In the genomic region with DNA sequence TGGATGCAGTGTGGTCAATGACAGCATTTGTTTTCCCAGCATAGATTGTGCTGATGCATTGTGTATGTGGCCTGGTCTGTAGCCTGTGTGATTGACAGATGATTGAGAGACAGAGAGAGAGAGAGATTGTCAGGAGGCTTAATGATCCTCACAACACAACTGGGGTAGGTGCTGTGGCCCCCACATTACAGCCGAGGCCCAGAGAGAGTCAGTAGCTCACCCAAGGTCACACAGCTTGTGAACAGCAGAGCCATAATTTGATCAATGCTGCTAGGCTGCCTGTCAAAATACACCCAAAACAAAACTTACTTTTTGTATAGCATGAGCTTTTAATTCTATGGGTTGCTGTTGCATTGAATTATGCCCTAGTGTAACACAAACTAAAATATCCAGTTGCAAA, we compare ENCODE assay signal across 19 cellular contexts. TPM values are rescaled to one million over a fixed set of nuclear protein-coding genes. Genes with fewer than 3 reads are reported as not detected.
DNase-seq lines count a peak whose midpoint lies in the region; ATAC-seq, FAIRE-seq and TF ChIP-seq lines count a peak whose summit lies in the region.
"Had no signal": no experiment of that assay in that cellular context is flagged by ENCODE, and none has a peak within 500 bp of the region (broad histone marks: within the 10 kb centered on the region; RNA-seq: fewer than 3 reads in every experiment).

No MANE protein-coding gene starts in this region.

- CTCF ChIA-PET in K562 (lab: Yijun Ruan, JAX; ENCODE audit: low intra/inter-chr PET ratio), result interaction anchor here (0.6 kb wide), 1 partner anchor 242 kb away, joined by 3 read pairs; no protein-coding TSS in a partner anchor

- H3K4me3 Mint-ChIP-seq in GM23338 (no peak overlapping the region), progenitor cell of endocrine pancreas (ENCODE audit: low read depth) (peak overlapping the region; percentile 0)
- H3K4me3 Mint-ChIP-seq: B cell; CD8-positive, alpha-beta T cell had no signal

- no TSS peak for BruUV-seq in K562 (replicated peaks; lab: Mats Ljungman, UMichigan)

- POLR2A ChIA-PET in K562 (lab: Yijun Ruan, JAX), result interaction anchor here (0.7 to 1.0 kb wide), 2 partner anchors 26 to 216 kb away, joined by 3 read pairs; no protein-coding TSS in a partner anchor

- TF ChIP-seq CTCF in 22Rv1 (IDR thresholded peaks at IDR 0.05) (no peak), GM23338 (conservative IDR thresholded peaks at IDR 0.05; ENCODE audit: low read depth in 2 of 2) (no peak), K562 (IDR thresholded peaks at IDR 0.05 in 2 of 3, conservative IDR thresholded peaks at IDR 0.05 in 1 of 3; ENCODE audit: insufficient read depth in 2 of 3, low read depth in 1 of 3, low read length in 3 of 3) (no peak), progenitor cell of endocrine pancreas (IDR thresholded peaks at IDR 0.05; ENCODE audit: unreplicated experiment) (no peak), smooth muscle cell (IDR thresholded peaks at IDR 0.05; ENCODE audit: borderline replicate concordance, insufficient read depth, poor library complexity, severe bottlenecking) (no peak)

- TF ChIP-seq EP300 in K562 (IDR thresholded peaks at IDR 0.05; ENCODE audit: low read length), result no peak

- peaks cover 7% of the 10 kb centered on the region; the same call in 1 of the 2 replicates for H3K9me2 ChIP-seq in GM23338 (ENCODE audit: insufficient read depth)

- H3K9ac ChIP-seq in K562 (ENCODE audit: insufficient read depth in 1 of 2, low read depth in 2 of 2, low read length in 2 of 2) (no peak overlapping the region), smooth muscle cell (ENCODE audit: low read depth) (no peak overlapping the region)
- H3K9ac ChIP-seq: BLaER1 treated with 17β-estradiol and CSF1 and Interleukin-3, amounts not matched to agents 10 nM and 100 nM; KMS-11 had no signal

- H3K27ac Mint-ChIP-seq in GM23338 (no peak overlapping the region), progenitor cell of endocrine pancreas (peak overlapping the region; percentile 17)
- H3K27ac Mint-ChIP-seq: B cell; CD8-positive, alpha-beta T cell had no signal

- 88% methylated on average over 1 of the region's 1 CpG for WGBS in K562 (ENCODE audit: insufficient coverage, low coverage, missing lambda C conversion rate)
- WGBS in smooth muscle cell (ENCODE audit: low lambda C conversion rate), result 100% methylated on average over 1 of the region's 1 CpG

- H3K4me1 Mint-ChIP-seq in GM23338 (peaks cover 24% of the 10 kb centered on the region), progenitor cell of endocrine pancreas (ENCODE audit: low read depth) (peaks cover 41% of the 10 kb centered on the region)

- H3K9me3 Mint-ChIP-seq in GM23338 (peaks cover 17% of the 10 kb centered on the region), progenitor cell of endocrine pancreas (ENCODE audit: low read depth) (peaks cover 17% of the 10 kb centered on the region)

- H3F3A ChIP-seq in GM23338 (replicated peaks; ENCODE audit: low read depth) (no peaks in the 10 kb centered on the region), smooth muscle cell (ENCODE audit: low read depth) (peaks cover 5% of the 10 kb centered on the region)

- H3K27me3 Mint-ChIP-seq in GM23338 (ENCODE audit: insufficient read depth, low read depth, poor library complexity) (peaks cover 1% of the 10 kb centered on the region), progenitor cell of endocrine pancreas (no peaks in the 10 kb centered on the region)

- H2AFZ ChIP-seq in GM23338 (peak overlapping the region; percentile 72), K562 (ENCODE audit: low read depth, low read length) (no peak overlapping the region), smooth muscle cell (ENCODE audit: low read depth) (no peak overlapping the region)

- no peaks in the 10 kb centered on the region for H4K20me1 ChIP-seq in GM23338 (replicated peaks; ENCODE audit: insufficient read depth)
- H4K20me1 ChIP-seq in K562 (replicated peaks; ENCODE audit: control insufficient read depth, insufficient read depth, low read length), result no peaks in the 10 kb centered on the region
- H4K20me1 ChIP-seq in smooth muscle cell (ENCODE audit: low read depth), result no peaks in the 10 kb centered on the region
- H4K20me1 ChIP-seq: BLaER1 treated with 17β-estradiol and CSF1 and Interleukin-3, amounts not matched to agents 10 nM and 100 nM had no signal

- intact Hi-C loops in K562 (cut with micrococcal nuclease), result no loop called here

- H3K36me3 Mint-ChIP-seq in GM23338 (ENCODE audit: low read depth), result peaks cover 17% of the 10 kb centered on the region
- peaks cover 10% of the 10 kb centered on the region for H3K36me3 Mint-ChIP-seq in progenitor cell of endocrine pancreas (ENCODE audit: insufficient read depth)
- H3K36me3 Mint-ChIP-seq: CD8-positive, alpha-beta T cell had no signal

- no peaks in the 10 kb centered on the region; the same call in 1 of the 2 replicates for H3K9me3 ChIP-seq in K562 (replicated peaks; ENCODE audit: control insufficient read depth, insufficient read depth, low read depth, low read length)
- no peaks in the 10 kb centered on the region for H3K9me3 ChIP-seq in smooth muscle cell (replicated peaks; ENCODE audit: low read depth)

- no peak for TF ChIP-seq POLR2A in K562 (conservative IDR thresholded peaks at IDR 0.05)

- peaks cover 20% of the 10 kb centered on the region for H3K4me1 ChIP-seq in GM23338 (ENCODE audit: insufficient read depth)
- H3K4me1 ChIP-seq in K562 (replicated peaks in 1 of 2; ENCODE audit: control insufficient read depth in 2 of 2, insufficient read depth in 2 of 2, low read length in 2 of 2), result peaks cover 12 to 23% of the 10 kb centered on the region in 2 experiments; a peak in 4 of 5 replicates
- H3K4me1 ChIP-seq in smooth muscle cell (ENCODE audit: low read depth), result no peaks in the 10 kb centered on the region

- no peaks in the 10 kb centered on the region for H3K9me1 ChIP-seq in K562 (ENCODE audit: control insufficient read depth, insufficient read depth, low read length)

- no peak overlapping the region for H3K4me3 ChIP-seq in GM23338
- no peak overlapping the region for H3K4me3 ChIP-seq in K562
- no peak overlapping the region for H3K4me3 ChIP-seq in smooth muscle cell
- H3K4me3 ChIP-seq: BLaER1 treated with 17β-estradiol and CSF1 and Interleukin-3, amounts not matched to agents 10 nM and 100 nM had no signal

- TF ChIP-seq RAD21 in K562 (CRISPR knock-in tag; conservative IDR thresholded peaks at IDR 0.05 in 1 of 2, IDR thresholded peaks at IDR 0.05 in 1 of 2), result no peak

- in situ Hi-C loops in K562 (cut with MboI), result no loop called here

- peaks cover 10% of the 10 kb centered on the region; the same call in 1 of the 2 replicates for H3K36me3 ChIP-seq in GM23338 (ENCODE audit: insufficient read depth)
- no peaks in the 10 kb centered on the region for H3K36me3 ChIP-seq in K562 (ENCODE audit: control insufficient read depth, insufficient read depth, low read length)
- no peaks in the 10 kb centered on the region for H3K36me3 ChIP-seq in smooth muscle cell (ENCODE audit: low read depth)

- 0 out of 2 replicates have a peak overlapping the region, but pooled peaks have one; percentile 36 for H3K27ac ChIP-seq in 22Rv1
- H3K27ac ChIP-seq in GM23338 (ENCODE audit: low read depth), result no peak overlapping the region
- no peak overlapping the region for H3K27ac ChIP-seq in K562 (ENCODE audit: extremely low read depth, low read depth, low read length)
- H3K27ac ChIP-seq in smooth muscle cell (ENCODE audit: low read depth), result no peak overlapping the region
- H3K27ac ChIP-seq: BLaER1 treated with 17β-estradiol and CSF1 and Interleukin-3, amounts not matched to agents 10 nM and 100 nM; KMS-11 had no signal

- H3K4me2 ChIP-seq in GM23338 (no peak overlapping the region), K562 (ENCODE audit: insufficient read depth, low read length) (no peak overlapping the region), smooth muscle cell (no peak overlapping the region)
- H3K4me2 ChIP-seq: KMS-11 had no signal

- ATAC-seq in GM23338, result no peak
- ATAC-seq in K562, result no peak
- no peak for ATAC-seq in GM21723 (IDR thresholded peaks at IDR 0.05; ENCODE audit: unreplicated experiment)
- ATAC-seq: CD8-positive, alpha-beta T cell; HCT116 had no signal

- H3K79me2 ChIP-seq in GM23338 (replicated peaks; ENCODE audit: insufficient read depth) (no peaks in the 10 kb centered on the region), K562 (ENCODE audit: control insufficient read depth, insufficient read depth, low read length) (no peaks in the 10 kb centered on the region), smooth muscle cell (ENCODE audit: low read depth) (no peaks in the 10 kb centered on the region)

- FAIRE-seq in K562 (lab: Jason Lieb, UNC), result no peak
- FAIRE-seq: D721Med, G401.6, GM12891, GM19239 had no signal

- no peak for DNase-seq in GM23338 (ENCODE audit: low spot score)
- no peak for DNase-seq in K562 (ENCODE audit: extremely low read depth in 1 of 4, low spot score in 3 of 4)
- no peak for DNase-seq in progenitor cell of endocrine pancreas (ENCODE audit: low spot score, unreplicated experiment)
- DNase-seq in smooth muscle cell (lab: John Stamatoyannopoulos, UW; ENCODE audit: unreplicated experiment), result no peak
- no peak for DNase-seq in cerebellar cortex (ENCODE audit: low spot score)
- DNase-seq: 8988T; CD8-positive, alpha-beta T cell; GOT3; H7 had no signal

- H3K27me3 ChIP-seq in GM23338 (ENCODE audit: insufficient read depth), result no peaks in the 10 kb centered on the region
- peaks cover 0 to 4% of the 10 kb centered on the region in 2 experiments; a peak in 1 of 5 replicates for H3K27me3 ChIP-seq in K562 (ENCODE audit: control insufficient read depth in 2 of 2, insufficient read depth in 2 of 2, low read length in 2 of 2)
- H3K27me3 ChIP-seq in smooth muscle cell (ENCODE audit: low read depth), result no peaks in the 10 kb centered on the region

RNA-seq across cellular contexts. Expression of gene ETS2, which starts 20.2 kb away (rescaled TPM):
- 35.5 and 36.8 TPM in 2 replicates for total RNA-seq in GM23338 (2014; rRNA removed; shearing (Covaris generic))
- 17.9 and 19.5 TPM in 2 replicates for polyA plus RNA-seq in GM23338 (2016; fragmentation: Nextera tagmentation; extraction: Ambion mirVana)
- total RNA-seq in K562 (2011; cell fraction: chromatin; rRNA removed; ENCODE audit: low replicate concordance), result 11.0 and 16.7 TPM in 2 replicates
- total RNA-seq in K562 (2011; cell fraction: nucleolus; rRNA removed), result 10.9 and 16.3 TPM in 2 replicates
- 9.7 and 11.9 TPM in 2 replicates for total RNA-seq in K562 (2011; cell fraction: nucleoplasm; rRNA removed)
- total RNA-seq in K562 (2014; rRNA removed), result 12.2 and 13.1 TPM in 2 replicates
- total RNA-seq in K562 (2014; rRNA removed; fragmentation: Illumina TruSeq; extraction: Trizol), result 11.2 and 11.5 TPM in 2 replicates
- total RNA-seq in K562 (2015; rRNA removed; fragmentation: Illumina TruSeq; extraction: Trizol), result 14.0 and 15.4 TPM in 2 replicates
- 24.4 and 26.2 TPM in 2 replicates for total RNA-seq in K562 (2021)
- 8.7 and 10.5 TPM in 2 replicates for polyA plus RNA-seq in K562 (2011; rRNA removed)
- 5.4 and 6.5 TPM in 2 replicates for polyA plus RNA-seq in K562 (2011; cell fraction: cytosol; rRNA removed)
- polyA plus RNA-seq in K562 (2011; cell fraction: nucleus; rRNA removed), result 17.0 and 22.9 TPM in 2 replicates
- 12.5 and 19.4 TPM in 2 replicates for polyA plus RNA-seq in K562 (2012)
- 17.9 and 24.2 TPM in 2 replicates for polyA plus RNA-seq in K562 (2014; fragmentation: Illumina TruSeq; extraction: Trizol)
- 1 to 10 TPM; 1.7 to 2.2 TPM for polyA plus RNA-seq in K562 (2014; fragmentation: Nextera tagmentation; extraction: Ambion mirVana)
- 12.8 and 13.7 TPM in 2 replicates for polyA plus RNA-seq in K562 (2014; rRNA removed)
- polyA minus RNA-seq in K562 (2011; rRNA and poly(A)+ RNA removed), result 6.7 and 7.2 TPM in 2 replicates
- polyA minus RNA-seq in K562 (2011; cell fraction: cytosol; rRNA and poly(A)+ RNA removed), result 7.4 and 11.6 TPM in 2 replicates
- 9.2 and 9.9 TPM in 2 replicates for polyA minus RNA-seq in K562 (2011; cell fraction: nucleus; rRNA and poly(A)+ RNA removed)
- total RNA-seq in progenitor cell of endocrine pancreas, result 43.9 and 48.9 TPM in 2 replicates
- total RNA-seq in smooth muscle cell, result 77.0 and 77.7 TPM in 2 replicates
- 63.8 and 65.9 TPM in 2 replicates for polyA plus RNA-seq in smooth muscle cell
